Comparison of ENCODE assay signal across 18 cellular contexts in genomic region chr12:120221576-120221900, GRCh38.
"Had no signal": no experiment of that assay in that cellular context is flagged by ENCODE, and none has a peak within 500 bp of the region (broad histone marks: within the 10 kb centered on the region; RNA-seq: fewer than 3 reads in every experiment).

No MANE protein-coding gene starts in this region.

- H3K27ac ChIP-seq: colonic mucosa, heart left ventricle, neural progenitor cell, pancreas, tibial artery, upper lobe of right lung, vagina had no signal

- H3K27me3 ChIP-seq: colonic mucosa, heart left ventricle, neural progenitor cell, pancreas, tibial artery, upper lobe of right lung, vagina had no signal

- H3K36me3 ChIP-seq: neural progenitor cell had no signal

- H3K4me3 ChIP-seq: colonic mucosa, heart left ventricle, neural progenitor cell, pancreas, smooth muscle cell, tibial artery, upper lobe of right lung, vagina had no signal

- ATAC-seq: esophagus mucosa, heart left ventricle, natural killer cell, pancreas, right cardiac atrium, upper lobe of right lung had no signal

- DNase-seq: colonic mucosa; dermis blood vessel endothelial cell; effector CD4-positive, alpha-beta T cell; heart left ventricle; hippocampal formation; kidney glomerular epithelial cell; natural killer cell; occipital lobe; stimulated activated CD4-positive, alpha-beta T cell treated with anti-CD3 and anti-CD28 coated beads, Interleukin-2, amount 100 ng/mL, for 48 hours; stimulated activated naive CD4-positive, alpha-beta T cell treated with Interleukin-2 at 50 U/mL for 16 hours; tibial artery; upper lobe of right lung had no signal

- H3K9me3 ChIP-seq: colonic mucosa, heart left ventricle, pancreas, tibial artery, upper lobe of right lung, vagina had no signal
